8 cellular contexts compared by ENCODE assay signal in the genomic region with DNA sequence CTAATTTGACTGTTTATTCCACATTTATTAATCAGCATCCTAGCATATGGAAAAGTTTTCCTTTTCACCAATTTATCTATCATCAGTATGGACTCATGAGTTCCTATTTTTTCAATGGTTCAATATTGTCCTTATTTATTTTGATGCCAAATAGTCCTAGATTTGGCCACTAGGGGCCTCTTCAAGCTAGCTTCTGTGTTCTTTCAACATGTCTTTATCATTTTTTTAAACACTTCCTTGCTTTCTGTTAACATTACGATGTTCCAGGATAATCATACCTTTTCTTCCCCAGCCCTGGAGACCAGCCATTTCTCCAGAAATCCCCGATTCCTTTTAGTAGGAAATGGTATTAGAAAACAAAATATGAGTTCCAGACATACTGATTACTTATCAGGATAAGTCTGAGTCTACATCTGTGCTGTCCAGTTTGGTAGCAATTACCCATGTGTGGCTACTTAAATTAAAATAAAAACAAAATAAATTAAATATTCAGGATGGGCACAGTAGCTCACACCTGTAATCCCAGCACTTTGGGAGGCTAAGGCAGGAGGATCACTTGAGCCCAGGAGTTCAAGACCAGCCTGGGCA.
DNase-seq lines count a peak whose midpoint lies in the region; ATAC-seq and TF ChIP-seq lines count a peak whose summit lies in the region.

No MANE protein-coding gene starts in this region.

- TF ChIP-seq CTCF in cardiac muscle cell (IDR thresholded peaks at IDR 0.05; ENCODE audit: low read depth, low read length) (peak; percentile 78), ascending aorta (IDR thresholded peaks at IDR 0.05) (peak in 2 of 3 experiments; percentile 38 to 50), left lung (IDR thresholded peaks at IDR 0.05) (peak; percentile 30 to 41)

- H3K4me1 ChIP-seq in cardiac muscle cell (ENCODE audit: low read depth): peaks cover 8% of the 10 kb centered on the region
- H3K4me1 ChIP-seq in ascending aorta: no peaks in the 10 kb centered on the region
- no peaks in the 10 kb centered on the region for H3K4me1 ChIP-seq in left lung

- H3K27ac ChIP-seq in cardiac muscle cell (no peak overlapping the region), ascending aorta (no peak overlapping the region), left lung (no peak overlapping the region)

- H3K36me3 ChIP-seq in cardiac muscle cell: no peaks in the 10 kb centered on the region
- no peaks in the 10 kb centered on the region for H3K36me3 ChIP-seq in H7 (replicated peaks; ENCODE audit: control insufficient read depth, insufficient read depth, low read length)
- peaks cover 5 to 10% of the 10 kb centered on the region in 2 donors for H3K36me3 ChIP-seq in ascending aorta
- H3K36me3 ChIP-seq in left lung: no peaks in the 10 kb centered on the region

- H3K4me3 ChIP-seq in cardiac muscle cell (no peak overlapping the region), H7 (ENCODE audit: insufficient read depth, low read depth, low read length) (no peak overlapping the region), ascending aorta (no peak overlapping the region), left lung (no peak overlapping the region)

- no peaks in the 10 kb centered on the region for H3K36me3 Mint-ChIP-seq in activated T-cell treated with anti-CD3 and anti-CD28 coated beads, Interleukin-2, amount 50 U/mL, for 72 hours (ENCODE audit: insufficient read depth in 2 of 2)

- no peaks in the 10 kb centered on the region for H3K4me1 Mint-ChIP-seq in activated T-cell treated with anti-CD3 and anti-CD28 coated beads, Interleukin-2, amount 50 U/mL, for 72 hours (ENCODE audit: low read depth)

- H3K4me3 Mint-ChIP-seq in activated T-cell treated with anti-CD3 and anti-CD28 coated beads, Interleukin-2, amount 50 U/mL, for 72 hours: no peak overlapping the region

- H3K27me3 ChIP-seq in cardiac muscle cell: no peaks in the 10 kb centered on the region
- no peaks in the 10 kb centered on the region for H3K27me3 ChIP-seq in H7 (ENCODE audit: control insufficient read depth, insufficient read depth, low read length)
- H3K27me3 ChIP-seq in ascending aorta: no peaks in the 10 kb centered on the region
- H3K27me3 ChIP-seq in left lung: no peaks in the 10 kb centered on the region

- no peak overlapping the region for H3K27ac Mint-ChIP-seq in activated T-cell treated with anti-CD3 and anti-CD28 coated beads, Interleukin-2, amount 50 U/mL, for 72 hours

- DNase-seq in cardiac muscle cell (ENCODE audit: low read depth in 1 of 2, low spot score in 1 of 2) (peak; percentile 13 to 64), cardiac septum (ENCODE audit: low spot score) (no peak), H7 (peak; percentile 4), M059J (ENCODE audit: low read depth) (peak; percentile 38), ascending aorta (ENCODE audit: low spot score in 2 of 2) (no peak), left lung (no peak)
- DNase-seq in activated T-cell treated with anti-CD3 and anti-CD28 coated beads, Interleukin-2, amount 50 U/mL, for 72 hours: no peak

- peak; percentile 35 for ATAC-seq in left lung
- no peak for ATAC-seq in activated T-cell treated with anti-CD3 and anti-CD28 coated beads, Interleukin-2, amount 50 U/mL, for 72 hours (replicated peaks in 1 of 2)
- ATAC-seq in activated CD4-positive, CD25-positive, alpha-beta regulatory T cell treated with anti-CD3 and anti-CD28 coated beads, Interleukin-2, amount 50 U/mL, for 24 hours: no peak

- H3K27me3 Mint-ChIP-seq in activated T-cell treated with anti-CD3 and anti-CD28 coated beads, Interleukin-2, amount 50 U/mL, for 72 hours (ENCODE audit: low read depth): no peaks in the 10 kb centered on the region

- no peaks in the 10 kb centered on the region for H3K9me3 Mint-ChIP-seq in activated T-cell treated with anti-CD3 and anti-CD28 coated beads, Interleukin-2, amount 50 U/mL, for 72 hours

- H3K9me3 ChIP-seq in cardiac muscle cell (ENCODE audit: low read depth): no peaks in the 10 kb centered on the region
- no peaks in the 10 kb centered on the region for H3K9me3 ChIP-seq in ascending aorta
- H3K9me3 ChIP-seq in left lung: no peaks in the 10 kb centered on the region

- intact Hi-C loops in cardiac septum (cut with DNase I) (no loop called here), ascending aorta (cut with DNase I) (loop anchor here (2.0 kb wide), 1 partner anchor 126 kb away; no protein-coding TSS in a partner anchor), left lung (cut with DNase I) (loop anchor here in 1 of 2 donors (10.0 kb wide), 1 partner anchor 122 kb away; no protein-coding TSS in a partner anchor)

Comparison
In these comparisons a context has a peak if more than half of its experiments do, and no peak if none do; other contexts are left out.
1. DNase-seq: peak in cardiac muscle cell (2 of 2), H7 (single experiment) and M059J (single experiment); none in cardiac septum (single experiment), ascending aorta (0 of 2), left lung (0 of 2) and activated T-cell treated with anti-CD3 and anti-CD28 coated beads, Interleukin-2, amount 50 U/mL, for 72 hours (0 of 2).
2. Peak in every context shown above with its lines, with median percentiles within 50 percentile points of each other: CTCF ChIP-seq.